7 cellular contexts compared by ENCODE assay signal in the genomic region with DNA sequence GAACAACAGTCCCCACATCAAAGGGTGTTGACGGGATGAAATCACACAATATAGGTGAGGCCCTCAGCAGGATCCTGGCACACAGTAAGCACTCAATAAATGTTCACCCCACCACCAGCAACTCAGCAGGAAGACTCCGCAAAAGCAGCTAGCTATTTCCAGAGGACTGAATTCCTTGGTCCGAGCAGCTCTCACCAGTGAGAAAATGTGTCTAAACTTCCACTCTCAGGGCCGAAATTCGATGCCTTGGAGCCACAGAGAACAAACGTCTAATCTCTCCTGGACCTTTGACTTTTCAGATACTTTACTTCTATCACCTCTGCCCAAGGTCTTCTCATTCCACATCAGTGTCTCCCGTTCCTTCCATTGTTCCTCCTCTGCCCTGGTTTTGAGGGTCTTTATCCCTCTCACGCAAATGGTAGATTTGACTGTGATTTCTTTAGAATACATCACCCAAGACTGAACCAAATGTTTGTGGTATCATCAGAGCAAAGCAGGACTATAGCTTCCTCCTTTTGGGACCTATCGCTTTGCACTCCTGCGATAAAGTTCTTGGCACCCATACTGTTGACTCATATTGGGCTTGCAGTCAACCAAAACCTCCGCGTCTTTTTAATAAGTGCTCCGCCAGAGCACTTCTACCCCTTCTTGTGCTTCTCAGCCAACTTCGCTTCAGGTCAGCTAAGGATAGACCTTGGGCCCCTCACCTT. TPM values are rescaled to one million over a fixed set of nuclear protein-coding genes. Genes with fewer than 3 reads are reported as not detected.
DNase-seq lines count a peak whose midpoint lies in the region; ATAC-seq, FAIRE-seq and TF ChIP-seq lines count a peak whose summit lies in the region.

No MANE protein-coding gene starts in this region.

- H3K27ac ChIP-seq in OCI-LY1 (ENCODE audit: low read depth, low read length, poor library complexity, severe bottlenecking) (no peak overlapping the region), endothelial cell of umbilical vein (ENCODE audit: insufficient read depth, low read depth, low read length) (no peak overlapping the region), prostate gland (peak overlapping the region in 1 of 2 donors; percentile 96)

- H3K4me2 ChIP-seq in OCI-LY1 (ENCODE audit: low read length) (peak overlapping the region; percentile 79), endothelial cell of umbilical vein (ENCODE audit: insufficient read depth, low read length) (peak overlapping the region; percentile 60)

- WGBS in prostate gland = 44% methylated on average over 14 of the region's 14 CpGs

- CTCF ChIA-PET in endothelial cell of umbilical vein (lab: Charles Lee) = interaction anchor here (0.6 to 6.4 kb wide), 7 partner anchors 9 to 357 kb away, joined by 3 to 89 read pairs (median 5); partner anchors contain the start of genes CYP17A1 and RPEL1

- intact Hi-C loops in endothelial cell of umbilical vein (cut with micrococcal nuclease) (loop anchor here (1.0 to 2.0 kb wide), 5 partner anchors 25 to 277 kb away; no protein-coding TSS in a partner anchor), prostate gland (cut with DNase I) (loop anchor here (2.0 to 5.0 kb wide), 3 partner anchors 42 to 275 kb away; partner anchors contain the start of gene CNNM2), posterior cingulate gyrus (cut with DNase I) (loop anchor here (5.0 to 10.0 kb wide), 2 partner anchors 109 to 277 kb away; partner anchors contain the start of gene CNNM2)

- no peaks in the 10 kb centered on the region for H3F3A ChIP-seq in OCI-LY1 (ENCODE audit: insufficient read depth, low read length)

- H3K36me3 ChIP-seq in OCI-LY1 (ENCODE audit: insufficient read depth, low read length) (0 out of 2 replicates have a peak, but pooled peaks cover 4% of the 10 kb centered on the region), endothelial cell of umbilical vein (ENCODE audit: control insufficient read depth in 2 of 2, extremely low read depth in 1 of 2, insufficient read depth in 2 of 2, low read length in 2 of 2) (no peaks in the 10 kb centered on the region), prostate gland (no peaks in the 10 kb centered on the region)

- POLR2A ChIA-PET in endothelial cell of umbilical vein (lab: Charles Lee) = interaction anchor here (1.7 to 3.3 kb wide), 4 partner anchors 16 to 44 kb away, joined by 6 to 28 read pairs (median 16); no protein-coding TSS in a partner anchor

- H4K20me1 ChIP-seq in OCI-LY1 (ENCODE audit: insufficient read depth, low read length) = no peaks in the 10 kb centered on the region
- H4K20me1 ChIP-seq in endothelial cell of umbilical vein (replicated peaks; ENCODE audit: control insufficient read depth, extremely low read depth, insufficient read depth, low read length) = no peaks in the 10 kb centered on the region

- peak; percentile 44 for ATAC-seq in GM19351 (IDR thresholded peaks at IDR 0.05; ENCODE audit: unreplicated experiment)

- H3K79me2 ChIP-seq in OCI-LY1 (ENCODE audit: insufficient read depth, low read length) (peaks cover 36% of the 10 kb centered on the region), endothelial cell of umbilical vein (ENCODE audit: control insufficient read depth, insufficient read depth, low read length) (peaks cover 35% of the 10 kb centered on the region)

- H3K9me1 ChIP-seq in endothelial cell of umbilical vein (replicated peaks; ENCODE audit: control insufficient read depth, extremely low read depth, insufficient read depth, low read length) = no peaks in the 10 kb centered on the region

- no peak for TF ChIP-seq CTCF in OCI-LY1 (IDR thresholded peaks at IDR 0.05; ENCODE audit: low read length)
- no peak for TF ChIP-seq CTCF in endothelial cell of umbilical vein (IDR thresholded peaks at IDR 0.05; ENCODE audit: extremely low read depth in 1 of 2, insufficient read depth in 1 of 2, low read depth in 1 of 2, low read length in 2 of 2)
- no peak for TF ChIP-seq CTCF in prostate gland (IDR thresholded peaks at IDR 0.05)

- TSS peak; percentile 65 for BruUV-seq in endothelial cell of umbilical vein (replicated peaks; lab: Mats Ljungman, UMichigan)

- DNase-seq in endothelial cell of umbilical vein (ENCODE audit: low read depth, low spot score) (no peak), prostate gland (ENCODE audit: low spot score) (peak; percentile 47), GM19238 (ENCODE audit: insufficient read length, low spot score) (no peak), posterior cingulate gyrus (no peak), amniotic stem cell (lab: John Stamatoyannopoulos, UW) (no peak)

- dilution Hi-C loops in endothelial cell of umbilical vein (cut with MboI; ENCODE audit: extremely low pct_ligation_motif_present, low sequenced_read_pairs) = no loop called here

- H3K4me1 ChIP-seq in OCI-LY1 (ENCODE audit: insufficient read depth, low read length, severe bottlenecking) (peaks cover 32% of the 10 kb centered on the region), endothelial cell of umbilical vein (ENCODE audit: control insufficient read depth, extremely low read depth, insufficient read depth, low read length) (peaks cover 36% of the 10 kb centered on the region), prostate gland (replicated peaks) (no peaks in the 10 kb centered on the region)

- H3K27me3 ChIP-seq in OCI-LY1 (ENCODE audit: insufficient read depth, low read length) (no peaks in the 10 kb centered on the region), endothelial cell of umbilical vein (ENCODE audit: control insufficient read depth in 2 of 2, insufficient read depth in 2 of 2, low read length in 2 of 2) (no peaks in the 10 kb centered on the region), prostate gland (replicated peaks; ENCODE audit: insufficient read depth) (no peaks in the 10 kb centered on the region)

- no peak for TF ChIP-seq POLR2A in endothelial cell of umbilical vein (IDR thresholded peaks at IDR 0.05; ENCODE audit: low read depth, low read length)
- no peak for TF ChIP-seq POLR2A in prostate gland (IDR thresholded peaks at IDR 0.05)

- H3K9me2 ChIP-seq in OCI-LY1 (ENCODE audit: low read depth, low read length) = no peaks in the 10 kb centered on the region

- H3K9me3 ChIP-seq in OCI-LY1 (ENCODE audit: low read length) = no peaks in the 10 kb centered on the region
- no peaks in the 10 kb centered on the region for H3K9me3 ChIP-seq in endothelial cell of umbilical vein (replicated peaks; ENCODE audit: control insufficient read depth, insufficient read depth, low read length)
- H3K9me3 ChIP-seq in prostate gland = no peaks in the 10 kb centered on the region

- H2AFZ ChIP-seq in OCI-LY1 (ENCODE audit: low read length) (no peak overlapping the region), endothelial cell of umbilical vein (ENCODE audit: low read depth, low read length) (peak overlapping the region; percentile 93)

- H3K9ac ChIP-seq in OCI-LY1 (ENCODE audit: low read length) (peak overlapping the region; percentile 60), endothelial cell of umbilical vein (replicated peaks; ENCODE audit: extremely low read depth, insufficient read depth, low read length) (no peak overlapping the region)

- H3K4me3 ChIP-seq in OCI-LY1 (ENCODE audit: low read depth, low read length, poor library complexity, severe bottlenecking) = peak overlapping the region; percentile 98
- H3K4me3 ChIP-seq in endothelial cell of umbilical vein (replicated peaks in 1 of 3; ENCODE audit: insufficient read depth in 1 of 3, low read depth in 1 of 3, low read length in 3 of 3) = no peak overlapping the region
- no peak overlapping the region for H3K4me3 ChIP-seq in prostate gland

- no peak for FAIRE-seq in endothelial cell of umbilical vein (lab: Jason Lieb, UNC)

TF ChIP-seq in endothelial cell of umbilical vein, 7 proteins besides CTCF, POLR2A, EP300 and RAD21:
- TF ChIP-seq EZH2 (IDR thresholded peaks at IDR 0.05; ENCODE audit: borderline replicate concordance, low read depth, low read length, severe bottlenecking) = no peak
- no peak for TF ChIP-seq MYC (IDR thresholded peaks at IDR 0.05; ENCODE audit: low read depth, low read length)
- TF ChIP-seq MAX (IDR thresholded peaks at IDR 0.05; ENCODE audit: insufficient read depth, insufficient read length) = no peak
- TF ChIP-seq FOS (IDR thresholded peaks at IDR 0.05; ENCODE audit: borderline replicate concordance, insufficient read depth, low read length) = no peak
- no peak for TF ChIP-seq GATA2 (IDR thresholded peaks at IDR 0.05; ENCODE audit: insufficient read depth, insufficient read length, low read depth, low read length)

RNA-seq across cellular contexts. Expression of gene NT5C2, which starts 0.9 kb away (rescaled TPM):
- 59.0 and 69.9 TPM in 2 replicates for total RNA-seq in endothelial cell of umbilical vein
- 42.6 and 47.2 TPM in 2 replicates for polyA plus RNA-seq in endothelial cell of umbilical vein
- polyA plus RNA-seq in endothelial cell of umbilical vein (2011; cell fraction: cytosol; rRNA removed) = 40.2 and 40.4 TPM in 2 replicates
- 70.3 and 81.9 TPM in 2 replicates for polyA plus RNA-seq in endothelial cell of umbilical vein (2011; cell fraction: nucleus; rRNA removed)
- polyA plus RNA-seq in endothelial cell of umbilical vein (2012) = 47.9 and 58.7 TPM in 2 replicates
- 65.4 and 70.5 TPM in 2 replicates for polyA minus RNA-seq in endothelial cell of umbilical vein
- polyA minus RNA-seq in endothelial cell of umbilical vein (2011; cell fraction: cytosol; rRNA and poly(A)+ RNA removed) = 30.5 TPM
- polyA minus RNA-seq in endothelial cell of umbilical vein (2011; cell fraction: nucleus; rRNA and poly(A)+ RNA removed) = 68.6 and 107 TPM in 2 replicates
- 100 to 1,000 TPM in 1 of 2 donors, 10 to 100 TPM in 1; 88.4 to 112 TPM for total RNA-seq in prostate gland

RNA-seq across cellular contexts. Expression of gene RPEL1, which starts 51.7 kb away (rescaled TPM):
- total RNA-seq in endothelial cell of umbilical vein = not detected in 2 replicates
- 0.04 and 0.11 TPM in 2 replicates for polyA plus RNA-seq in endothelial cell of umbilical vein
- 0.15 and 0.20 TPM in 2 replicates for polyA plus RNA-seq in endothelial cell of umbilical vein (2011; cell fraction: cytosol; rRNA removed)
- 0.07 and 0.10 TPM in 2 replicates for polyA plus RNA-seq in endothelial cell of umbilical vein (2011; cell fraction: nucleus; rRNA removed)
- 0.12 and 0.36 TPM in 2 replicates for polyA plus RNA-seq in endothelial cell of umbilical vein (2012)
- polyA minus RNA-seq in endothelial cell of umbilical vein = 0.12 TPM in 1 of 2 replicates, not detected in the other
- not detected for polyA minus RNA-seq in endothelial cell of umbilical vein (2011; cell fraction: cytosol; rRNA and poly(A)+ RNA removed)
- not detected in 2 replicates for polyA minus RNA-seq in endothelial cell of umbilical vein (2011; cell fraction: nucleus; rRNA and poly(A)+ RNA removed)
- total RNA-seq in prostate gland = not detected
